In the genomic region with DNA sequence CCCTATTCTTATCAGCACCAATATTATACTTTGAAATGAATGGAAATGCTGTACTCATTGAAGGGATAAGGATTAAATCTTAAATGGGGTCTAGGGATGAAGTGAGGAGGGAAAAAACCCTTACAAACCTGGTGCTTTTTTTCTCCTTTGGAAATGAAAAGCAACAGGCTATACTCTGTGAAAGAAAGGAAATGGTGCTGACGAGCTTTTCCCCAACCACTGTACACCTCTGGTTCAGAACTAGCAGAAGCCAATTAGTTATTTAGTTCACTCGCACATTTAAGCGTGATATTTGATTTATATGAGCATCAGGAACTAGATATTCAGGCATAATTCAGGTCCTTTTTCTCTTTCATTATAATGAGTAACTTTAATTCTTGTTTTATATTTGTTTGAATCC, we compare ENCODE assay signal across 19 cellular contexts.
"Had no signal": no experiment of that assay in that cellular context is flagged by ENCODE, and none has a peak within 500 bp of the region (broad histone marks: within the 10 kb centered on the region; RNA-seq: fewer than 3 reads in every experiment).

No MANE protein-coding gene starts in this region.

- DNase-seq: activated CD4-positive, alpha-beta memory T cell treated with anti-CD3 and anti-CD28 coated beads, Interleukin-2, amount 10 ng/mL, durations not matched to agents 7 days and 5 days; activated CD4-positive, alpha-beta T cell treated with anti-CD3 and anti-CD28 coated beads for 48 hours; activated CD4-positive, CD25-positive, alpha-beta regulatory T cell; activated CD8-positive, alpha-beta memory T cell treated with anti-CD3 and anti-CD28 coated beads, Interleukin-2, amount 10 ng/mL, durations not matched to agents 7 days and 5 days; activated naive CD8-positive, alpha-beta T cell treated with anti-CD3 and anti-CD28 coated beads for 36 hours; amniotic stem cell; dorsolateral prefrontal cortex; foreskin melanocyte; head of caudate nucleus; posterior cingulate gyrus; retina; SK-N-SH; stimulated activated CD4-positive, alpha-beta T cell treated with anti-CD3 and anti-CD28 coated beads, Interleukin-2, amount 100 ng/mL, for 48 hours; stimulated activated naive CD8-positive, alpha-beta T cell treated with anti-CD3 and anti-CD28 coated beads, Interleukin-15, amount 100 ng/mL, for 72 hours; T-cell; testis had no signal

- H3K4me3 ChIP-seq: cardiac muscle cell, dorsolateral prefrontal cortex, testis had no signal

- H3K9me3 ChIP-seq: SK-N-SH, testis had no signal

- H3K27me3 ChIP-seq: cardiac muscle cell, dorsolateral prefrontal cortex, testis had no signal

- H3K36me3 ChIP-seq: cardiac muscle cell had no signal

- H3K4me1 ChIP-seq: testis had no signal

- ATAC-seq: activated CD8-positive, alpha-beta memory T cell treated with anti-CD3 and anti-CD28 coated beads, Interleukin-2, amount 10 ng/mL, durations not matched to agents 7 days and 5 days; natural killer cell treated with Interleukin-12 subunit alpha and Interleukin-12 subunit beta and Interleukin-15 and Interleukin-18, amount 100 ng/mL, for 72 hours; stimulated activated naive CD8-positive, alpha-beta T cell treated with anti-CD3 and anti-CD28 coated beads, Interleukin-15, amount 100 ng/mL, for 72 hours; T-cell had no signal

- H3K27ac ChIP-seq: cardiac muscle cell, epithelial cell of prostate, testis had no signal
